12 cellular contexts compared by ENCODE assay signal in the genomic region with DNA sequence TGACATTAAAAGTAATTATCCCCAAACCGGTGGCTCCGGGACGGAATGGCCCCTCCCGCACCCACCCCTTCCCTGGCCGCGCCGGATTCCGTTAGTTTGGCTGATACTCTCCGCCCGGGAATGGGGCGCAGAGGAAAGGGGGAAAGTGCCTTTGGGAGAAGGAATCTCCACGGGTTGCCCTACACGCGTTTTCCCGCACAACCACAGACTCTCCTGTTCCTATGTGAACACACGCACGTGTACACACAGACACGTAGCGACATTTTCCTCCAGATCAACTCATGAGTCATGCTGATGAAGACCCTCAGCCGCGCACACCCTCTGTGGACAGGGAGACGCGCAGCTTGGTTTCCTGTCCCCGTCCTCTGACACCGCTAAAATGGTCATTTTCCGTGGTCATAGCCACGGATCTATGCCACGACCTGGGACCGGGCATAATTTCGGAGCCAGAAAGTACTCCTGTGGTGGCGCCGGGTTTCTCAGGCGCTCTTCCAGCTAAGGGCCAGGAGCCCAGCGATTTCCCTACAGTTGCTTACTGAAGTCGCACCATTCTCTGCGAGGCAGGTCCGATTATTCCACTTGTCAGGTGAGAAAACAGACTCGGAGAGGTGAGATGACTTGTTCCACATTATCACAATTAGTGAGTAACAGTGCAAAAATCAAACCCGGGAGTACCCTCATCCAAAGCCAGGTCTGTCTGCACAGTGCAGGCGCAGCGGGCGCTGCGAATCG. TPM values are rescaled to one million over a fixed set of nuclear protein-coding genes. Genes with fewer than 3 reads are reported as not detected.
DNase-seq lines count a peak whose midpoint lies in the region; ATAC-seq, FAIRE-seq and TF ChIP-seq lines count a peak whose summit lies in the region.
"Had no signal": no experiment of that assay in that cellular context is flagged by ENCODE, and none has a peak within 500 bp of the region (broad histone marks: within the 10 kb centered on the region; RNA-seq: fewer than 3 reads in every experiment).

No MANE protein-coding gene starts in this region.

- no peak for TF ChIP-seq POLR2A in suprapubic skin (IDR thresholded peaks at IDR 0.05)
- TF ChIP-seq POLR2A in body of pancreas (IDR thresholded peaks at IDR 0.05) = no peak

- intact Hi-C loops in body of pancreas (cut with DNase I) = no loop called here

- H3K9me1 ChIP-seq in keratinocyte (ENCODE audit: control insufficient read depth, extremely low read depth, insufficient read depth, low read length) = no peaks in the 10 kb centered on the region

- H2AFZ ChIP-seq in keratinocyte (ENCODE audit: control insufficient read depth, low read length) = no peak overlapping the region

- peaks cover 95% of the 10 kb centered on the region for H3K27me3 Mint-ChIP-seq in activated T-cell treated with anti-CD3 and anti-CD28 coated beads, Interleukin-2, amount 50 U/mL, for 72 hours (ENCODE audit: low read depth)
- peaks cover 91% of the 10 kb centered on the region for H3K27me3 Mint-ChIP-seq in activated CD4-positive, alpha-beta memory T cell treated with anti-CD3 and anti-CD28 coated beads, Interleukin-2, amount 10 ng/mL, durations not matched to agents 7 days and 5 days

- H3K36me3 ChIP-seq in keratinocyte (ENCODE audit: control insufficient read depth in 2 of 2, extremely low read depth in 1 of 2, insufficient read depth in 2 of 2, low read length in 2 of 2) (no peaks in the 10 kb centered on the region), suprapubic skin (no peaks in the 10 kb centered on the region), body of pancreas (replicated peaks in 1 of 2; ENCODE audit: insufficient read depth in 1 of 2, low read depth in 2 of 2) (no peaks in the 10 kb centered on the region)

- TF ChIP-seq EP300 in suprapubic skin (IDR thresholded peaks at IDR 0.05) = no peak

- H3K79me2 ChIP-seq in keratinocyte (ENCODE audit: control insufficient read depth, insufficient read depth, low read length) = no peaks in the 10 kb centered on the region

- H3K4me3 ChIP-seq in keratinocyte (ENCODE audit: control insufficient read depth in 2 of 3, extremely low read depth in 1 of 3, insufficient read depth in 2 of 3, low read depth in 1 of 3, low read length in 3 of 3) = peak overlapping the region in 1 of 3 experiments; percentile 13
- H3K4me3 ChIP-seq in suprapubic skin = peak overlapping the region; percentile 11
- no peak overlapping the region for H3K4me3 ChIP-seq in body of pancreas

- no peak for DNase-seq in activated T-cell treated with anti-CD3 and anti-CD28 coated beads, Interleukin-2, amount 50 U/mL, for 72 hours
- DNase-seq in activated T-cell treated with anti-CD3 and anti-CD28 coated beads, Interleukin-2, amount 50 U/mL, for 1 hour = no peak
- no peak for DNase-seq in activated CD4-positive, alpha-beta memory T cell treated with anti-CD3 and anti-CD28 coated beads, Interleukin-2, amount 10 ng/mL, durations not matched to agents 7 days and 5 days
- DNase-seq in keratinocyte (ENCODE audit: low read depth, low spot score) (no peak), suprapubic skin (ENCODE audit: low spot score in 2 of 2) (no peak), body of pancreas (no peak)
- DNase-seq: effector memory CD4-positive, alpha-beta T cell; stimulated activated naive CD4-positive, alpha-beta T cell had no signal

- H3K4me3 Mint-ChIP-seq in activated T-cell treated with anti-CD3 and anti-CD28 coated beads, Interleukin-2, amount 50 U/mL, for 72 hours = peak overlapping the region; percentile 33 to 52
- H3K4me3 Mint-ChIP-seq in activated CD4-positive, alpha-beta memory T cell treated with anti-CD3 and anti-CD28 coated beads, Interleukin-2, amount 10 ng/mL, durations not matched to agents 7 days and 5 days = no peak overlapping the region

- H3K9me3 ChIP-seq in keratinocyte (ENCODE audit: control insufficient read depth, low read depth, low read length) (no peaks in the 10 kb centered on the region), suprapubic skin (no peaks in the 10 kb centered on the region), body of pancreas (no peaks in the 10 kb centered on the region)

- no peak overlapping the region for H3K27ac ChIP-seq in keratinocyte (ENCODE audit: control insufficient read depth, insufficient read depth, low read length)
- no peak overlapping the region for H3K27ac ChIP-seq in suprapubic skin
- no peak overlapping the region for H3K27ac ChIP-seq in body of pancreas

- H3K27me3 ChIP-seq in keratinocyte (ENCODE audit: control insufficient read depth, extremely low read depth, insufficient read depth, low read length) (peaks cover 98% of the 10 kb centered on the region), suprapubic skin (peaks cover 100% of the 10 kb centered on the region), body of pancreas (peaks cover 1 to 51% of the 10 kb centered on the region in 2 donors)

- peaks cover 66% of the 10 kb centered on the region for H3K4me1 Mint-ChIP-seq in activated T-cell treated with anti-CD3 and anti-CD28 coated beads, Interleukin-2, amount 50 U/mL, for 72 hours (ENCODE audit: low read depth)
- peaks cover 40% of the 10 kb centered on the region for H3K4me1 Mint-ChIP-seq in activated CD4-positive, alpha-beta memory T cell treated with anti-CD3 and anti-CD28 coated beads, Interleukin-2, amount 10 ng/mL, durations not matched to agents 7 days and 5 days

- no peaks in the 10 kb centered on the region for H3K9me3 Mint-ChIP-seq in activated T-cell treated with anti-CD3 and anti-CD28 coated beads, Interleukin-2, amount 50 U/mL, for 72 hours
- no peaks in the 10 kb centered on the region for H3K9me3 Mint-ChIP-seq in activated CD4-positive, alpha-beta memory T cell treated with anti-CD3 and anti-CD28 coated beads, Interleukin-2, amount 10 ng/mL, durations not matched to agents 7 days and 5 days

- POLR2A ChIA-PET in activated CD4-positive, alpha-beta memory T cell treated with anti-CD3 and anti-CD28 coated beads, Interleukin-2, amount 10 ng/mL, durations not matched to agents 7 days and 5 days (lab: Charles Lee) = no interaction called here

- H3K4me1 ChIP-seq in keratinocyte (ENCODE audit: control insufficient read depth, extremely low read depth, insufficient read depth, low read length) (peaks cover 5% of the 10 kb centered on the region), suprapubic skin (peaks cover 62% of the 10 kb centered on the region), body of pancreas (peaks cover 62% of the 10 kb centered on the region)

- peaks cover 4 to 6% of the 10 kb centered on the region in 2 donors for H3K36me3 Mint-ChIP-seq in activated T-cell treated with anti-CD3 and anti-CD28 coated beads, Interleukin-2, amount 50 U/mL, for 72 hours (ENCODE audit: insufficient read depth in 2 of 2)
- H3K36me3 Mint-ChIP-seq in activated CD4-positive, alpha-beta memory T cell treated with anti-CD3 and anti-CD28 coated beads, Interleukin-2, amount 10 ng/mL, durations not matched to agents 7 days and 5 days (ENCODE audit: low read depth) = peaks cover 11% of the 10 kb centered on the region

- H3K4me2 ChIP-seq in keratinocyte (ENCODE audit: control insufficient read depth, extremely low read depth, insufficient read depth, low read depth, low read length) = peak overlapping the region; percentile 14

- TF ChIP-seq CTCF in keratinocyte (optimal IDR thresholded peaks at IDR 0.05 in 1 of 3, IDR thresholded peaks at IDR 0.05 in 1 of 3, conservative IDR thresholded peaks at IDR 0.05 in 1 of 3; ENCODE audit: extremely low read depth in 1 of 3, insufficient read depth in 2 of 3, low read length in 3 of 3) (no peak), suprapubic skin (IDR thresholded peaks at IDR 0.05) (no peak), body of pancreas (IDR thresholded peaks at IDR 0.05) (no peak)

- dilution Hi-C loops in keratinocyte (cut with MboI; ENCODE audit: extremely low pct_ligation_motif_present, low sequenced_read_pairs) = no loop called here

- CTCF ChIA-PET in activated CD4-positive, alpha-beta memory T cell treated with anti-CD3 and anti-CD28 coated beads, Interleukin-2, amount 10 ng/mL, durations not matched to agents 7 days and 5 days (lab: Charles Lee) = no interaction called here

- no peak overlapping the region for H3K27ac Mint-ChIP-seq in activated T-cell treated with anti-CD3 and anti-CD28 coated beads, Interleukin-2, amount 50 U/mL, for 72 hours
- peak overlapping the region; percentile 28 for H3K27ac Mint-ChIP-seq in activated CD4-positive, alpha-beta memory T cell treated with anti-CD3 and anti-CD28 coated beads, Interleukin-2, amount 10 ng/mL, durations not matched to agents 7 days and 5 days

- ATAC-seq in activated T-cell treated with anti-CD3 and anti-CD28 coated beads, Interleukin-2, amount 50 U/mL, for 72 hours (replicated peaks in 1 of 2) = peak in 1 of 2 donors; percentile 13
- ATAC-seq in GM21381 (IDR thresholded peaks at IDR 0.05; ENCODE audit: unreplicated experiment) (no peak), HG02678 (IDR thresholded peaks at IDR 0.05; ENCODE audit: unreplicated experiment) (no peak), body of pancreas (no peak)

- no peak for FAIRE-seq in keratinocyte (lab: Jason Lieb, UNC)
- FAIRE-seq: H54 had no signal

- H4K20me1 ChIP-seq in keratinocyte (ENCODE audit: control insufficient read depth, extremely low read depth, insufficient read depth, low read length) = peaks cover 7% of the 10 kb centered on the region

- no peak overlapping the region for H3K9ac ChIP-seq in keratinocyte (ENCODE audit: control insufficient read depth, extremely low read depth, insufficient read depth, low read length)

- 4% methylated on average over 30 of the region's 44 CpGs for WGBS in suprapubic skin
- 5 to 8% methylated on average over 33 to 44 of the region's 44 CpGs for WGBS in body of pancreas, 2 donors

RNA-seq across cellular contexts. Expression of a gene that starts 4.0 kb away (rescaled TPM):
- total RNA-seq in activated T-cell treated with anti-CD3 and anti-CD28 coated beads, Interleukin-2, amount 50 U/mL, for 72 hours = not detected
- total RNA-seq in activated CD4-positive, alpha-beta memory T cell treated with anti-CD3 and anti-CD28 coated beads, Interleukin-2, amount 10 ng/mL, durations not matched to agents 7 days and 5 days = not detected
- polyA plus RNA-seq in keratinocyte = 0.01 TPM in 1 of 3 replicates, not detected in the others
- not detected for polyA plus RNA-seq in keratinocyte (2011; ENCODE audit: low read depth)
- polyA plus RNA-seq in keratinocyte (2011; cell fraction: cytosol; rRNA removed) = not detected in 2 replicates
- polyA plus RNA-seq in keratinocyte (2011; cell fraction: nucleus; rRNA removed) = not detected in 2 replicates
- polyA plus RNA-seq in keratinocyte (2012; ENCODE audit: low replicate concordance) = not detected in 2 replicates
- not detected in 3 replicates for polyA minus RNA-seq in keratinocyte
- polyA minus RNA-seq in keratinocyte (2011; cell fraction: cytosol; rRNA and poly(A)+ RNA removed) = not detected
- not detected in 2 replicates for polyA minus RNA-seq in keratinocyte (2011; cell fraction: nucleus; rRNA and poly(A)+ RNA removed)
- total RNA-seq in suprapubic skin (not detected), body of pancreas (not detected)
- total RNA-seq: LHCN-M2 had no signal
